1 cellular context compared by ENCODE assay signal in genomic region chr16:30775381-30776099, GRCh38.
TF ChIP-seq lines count a peak whose summit lies in the region.

No MANE protein-coding gene starts in this region.

TF ChIP-seq in HepG2, 621 proteins besides CTCF, POLR2A, EP300 and RAD21 (continued from another document and continues in another):
- TF ChIP-seq AHDC1 (CRISPR knock-in tag; IDR thresholded peaks at IDR 0.05; ENCODE audit: borderline replicate concordance) (no peak; the same call in 1 of the 2 replicates), ATF3 (CRISPR knock-in tag; IDR thresholded peaks at IDR 0.05) (peak; percentile 91), CCDC6 (CRISPR knock-in tag; IDR thresholded peaks at IDR 0.05) (peak; percentile 17), STAT5B (CRISPR knock-in tag; IDR thresholded peaks at IDR 0.05) (peak; percentile 44; the same call in 1 of the 2 replicates), SAP130 (CRISPR knock-in tag; IDR thresholded peaks at IDR 0.05; ENCODE audit: low read depth) (peak; percentile 90), UBTF (CRISPR knock-in tag; IDR thresholded peaks at IDR 0.05) (peak; percentile 98), NR2F6 (IDR thresholded peaks at IDR 0.05) (no peak), NR2F6 (CRISPR knock-in tag; IDR thresholded peaks at IDR 0.05) (peak; percentile 64; the same call in 1 of the 2 replicates), ZNF75D (CRISPR knock-in tag; IDR thresholded peaks at IDR 0.05; ENCODE audit: borderline replicate concordance) (no peak; the same call in 1 of the 2 replicates), ZFX (CRISPR knock-in tag; IDR thresholded peaks at IDR 0.05; ENCODE audit: low read depth) (peak; percentile 97), TCF7 (IDR thresholded peaks at IDR 0.05; ENCODE audit: low read depth) (no peak), RARA (CRISPR knock-in tag; IDR thresholded peaks at IDR 0.05) (peak; percentile 59; the same call in 1 of the 2 replicates), GATAD1 (CRISPR knock-in tag; IDR thresholded peaks at IDR 0.05) (peak; percentile 83), ZNF274 (CRISPR knock-in tag; IDR thresholded peaks at IDR 0.05) (peak; percentile 93), ZNF431 (CRISPR knock-in tag; IDR thresholded peaks at IDR 0.05; ENCODE audit: borderline replicate concordance, low read depth) (peak; percentile 74), CEBPB (IDR thresholded peaks at IDR 0.05; ENCODE audit: borderline replicate concordance, low read depth, low read length) (peak; percentile 96), TOE1 (CRISPR knock-in tag; IDR thresholded peaks at IDR 0.05) (0 out of 2 replicates have a peak, but pooled peaks have one; percentile 37), ZBTB1 (CRISPR knock-in tag; IDR thresholded peaks at IDR 0.05; ENCODE audit: borderline replicate concordance) (no peak; the same call in 1 of the 2 replicates), ZNF552 (CRISPR knock-in tag; IDR thresholded peaks at IDR 0.05; ENCODE audit: borderline replicate concordance) (peak; percentile 98), ZBTB8A (CRISPR knock-in tag; IDR thresholded peaks at IDR 0.05; ENCODE audit: borderline replicate concordance, low read depth) (no peak), SP140L (CRISPR knock-in tag; IDR thresholded peaks at IDR 0.05; ENCODE audit: borderline replicate concordance) (no peak), ZNF773 (CRISPR knock-in tag; IDR thresholded peaks at IDR 0.05; ENCODE audit: borderline replicate concordance) (0 out of 2 replicates have a peak, but pooled peaks have one; percentile 23), GABPB1 (CRISPR knock-in tag; IDR thresholded peaks at IDR 0.05) (peak; percentile 92), BCL6 (CRISPR knock-in tag; IDR thresholded peaks at IDR 0.05) (peak; percentile 54; the same call in 1 of the 2 replicates), ZNF276 (CRISPR knock-in tag; IDR thresholded peaks at IDR 0.05; ENCODE audit: low read depth) (peak; percentile 97), PAX8 (CRISPR knock-in tag; IDR thresholded peaks at IDR 0.05; ENCODE audit: borderline replicate concordance) (peak; percentile 76; the same call in 1 of the 2 replicates), BRF2 (CRISPR knock-in tag; IDR thresholded peaks at IDR 0.05) (peak; percentile 96; the same call in 1 of the 2 replicates), CERS6 (CRISPR knock-in tag; IDR thresholded peaks at IDR 0.05) (no peak; the same call in 1 of the 2 replicates), ZNF362 (CRISPR knock-in tag; IDR thresholded peaks at IDR 0.05; ENCODE audit: borderline replicate concordance) (peak; percentile 40), ARID2 (CRISPR knock-in tag; IDR thresholded peaks at IDR 0.05; ENCODE audit: borderline replicate concordance) (peak; percentile 95), HDAC6 (IDR thresholded peaks at IDR 0.05; ENCODE audit: low read depth, low read length) (no peak), TSC22D2 (CRISPR knock-in tag; IDR thresholded peaks at IDR 0.05; ENCODE audit: borderline replicate concordance) (peak; percentile 69; the same call in 1 of the 2 replicates), HMGA1 (CRISPR knock-in tag; conservative IDR thresholded peaks at IDR 0.05) (no peak), ZMYM2 (CRISPR knock-in tag; IDR thresholded peaks at IDR 0.05) (no peak), ZNF280B (CRISPR knock-in tag; IDR thresholded peaks at IDR 0.05; ENCODE audit: borderline replicate concordance) (no peak; the same call in 1 of the 2 replicates), ZNF205 (CRISPR knock-in tag; IDR thresholded peaks at IDR 0.05) (peak; percentile 78; the same call in 1 of the 2 replicates), ZNF512 (CRISPR knock-in tag; IDR thresholded peaks at IDR 0.05) (peak; percentile 67; the same call in 1 of the 2 replicates), MNT (IDR thresholded peaks at IDR 0.05) (peak; percentile 50), ZNF501 (CRISPR knock-in tag; IDR thresholded peaks at IDR 0.05) (peak; percentile 99), ZNF143 (CRISPR knock-in tag; IDR thresholded peaks at IDR 0.05) (peak; percentile 100)
